ENCODE assay signal across 8 cellular contexts in the genomic region with DNA sequence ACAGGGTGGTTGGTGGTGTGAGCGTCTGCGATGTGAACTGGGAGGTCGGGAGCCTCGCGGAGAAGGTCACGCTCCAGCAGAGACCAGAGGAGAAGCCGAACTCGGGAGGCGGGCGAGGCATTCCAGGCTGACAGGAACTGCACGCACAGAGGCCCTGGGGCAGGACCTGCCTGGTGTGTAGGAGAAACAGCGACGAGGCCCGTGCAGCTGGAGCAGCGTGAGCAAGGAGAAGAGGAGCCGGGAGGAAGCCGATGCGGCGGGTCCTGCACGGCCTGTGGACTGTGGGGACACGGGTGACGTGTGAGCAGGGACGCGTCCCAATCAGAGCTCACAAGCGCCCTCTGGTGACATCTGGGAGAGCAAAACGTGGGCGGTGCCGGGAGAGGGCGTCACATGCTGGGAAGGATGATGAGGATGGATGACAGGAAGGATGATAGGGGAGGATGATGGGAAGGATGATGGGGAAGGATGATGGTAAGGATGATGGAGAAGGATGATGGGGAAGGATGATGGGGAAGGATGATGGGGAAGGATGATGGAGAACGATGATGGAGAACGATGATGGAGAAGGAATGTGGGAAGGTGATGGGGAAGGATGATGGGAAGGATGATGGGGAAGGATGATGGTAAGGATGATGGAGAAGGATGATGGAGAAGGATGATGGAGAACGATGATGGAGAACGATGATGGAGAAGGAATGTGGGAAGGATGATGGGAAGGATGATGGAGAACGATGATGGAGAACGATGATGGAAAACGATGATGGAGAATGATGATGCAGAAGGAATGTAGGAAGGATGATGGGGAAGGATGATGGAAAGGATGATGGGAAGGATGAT. TPM values are rescaled to one million over a fixed set of nuclear protein-coding genes. Genes with fewer than 3 reads are reported as not detected.
A peak's percentile ranks its signal among the peaks of the same experiment; 100 is the strongest.
DNase-seq lines count a peak whose midpoint lies in the region; ATAC-seq and FAIRE-seq lines count a peak whose summit lies in the region.

No MANE protein-coding gene starts in this region.

- peaks cover 12% of the 10 kb centered on the region for H3K36me3 Mint-ChIP-seq in T-helper 2 cell treated with Interferon-gamma antibody and Interleukin-4, amounts not matched to agents 5 μg/mL and 100 μg/mL, for 36 hours (ENCODE audit: low read depth)

- H3K27me3 ChIP-seq in layer of hippocampus (ENCODE audit: control insufficient read depth, insufficient read depth, low read length) = no peaks in the 10 kb centered on the region

- H3K27ac Mint-ChIP-seq in T-helper 2 cell treated with Interferon-gamma antibody and Interleukin-4, amounts not matched to agents 5 μg/mL and 100 μg/mL, for 36 hours = peak overlapping the region; percentile 87

- peaks cover 11% of the 10 kb centered on the region for H3K27me3 Mint-ChIP-seq in T-helper 2 cell treated with Interferon-gamma antibody and Interleukin-4, amounts not matched to agents 5 μg/mL and 100 μg/mL, for 36 hours (ENCODE audit: low read depth)

- peak overlapping the region; percentile 38 for H3K4me3 Mint-ChIP-seq in T-helper 2 cell treated with Interferon-gamma antibody and Interleukin-4, amounts not matched to agents 5 μg/mL and 100 μg/mL, for 36 hours

- no peak for ATAC-seq in GM18861 (IDR thresholded peaks at IDR 0.05; ENCODE audit: unreplicated experiment)

- H3K27ac ChIP-seq in layer of hippocampus (ENCODE audit: low read depth, low read length) = peak overlapping the region; percentile 76

- FAIRE-seq in HTR-8/SVneo (lab: Jason Lieb, UNC) = no peak

- peaks cover 4% of the 10 kb centered on the region for H3K4me1 Mint-ChIP-seq in T-helper 2 cell treated with Interferon-gamma antibody and Interleukin-4, amounts not matched to agents 5 μg/mL and 100 μg/mL, for 36 hours (ENCODE audit: low read depth)

- H3K9me3 Mint-ChIP-seq in T-helper 2 cell treated with Interferon-gamma antibody and Interleukin-4, amounts not matched to agents 5 μg/mL and 100 μg/mL, for 36 hours = peaks cover 20% of the 10 kb centered on the region

- peak; percentile 26 to 41 (median 29) for DNase-seq in stimulated activated CD4-positive, alpha-beta T cell treated with anti-CD3 and anti-CD28 coated beads, Interleukin-12 subunit alpha, Interleukin-12 subunit beta, amount 100 ng/mL, for 48 hours (ENCODE audit: low read depth in 2 of 3, low spot score in 1 of 3)
- DNase-seq in stimulated activated CD4-positive, alpha-beta T cell treated with anti-CD3 and anti-CD28 coated beads, Interleukin-12 subunit alpha, Interleukin-12 subunit beta, amount 100 ng/mL, for 4 hours = no peak
- DNase-seq in T-helper 2 cell treated with Interferon-gamma antibody and Interleukin-4, amounts not matched to agents 5 μg/mL and 100 μg/mL, for 36 hours (ENCODE audit: low spot score) = no peak
- DNase-seq in cerebellum (ENCODE audit: low spot score) = peak; percentile 80
- peak; percentile 34 for DNase-seq in stimulated activated CD4-positive, alpha-beta T cell treated with anti-CD3 and anti-CD28 coated beads, Interleukin-4, amount 100 ng/mL, for 1 hour
- no peak for DNase-seq in HTR-8/SVneo (ENCODE audit: insufficient read length, low spot score)

RNA-seq across cellular contexts. Expression of a gene that starts 16.1 kb away (rescaled TPM):
- 2.7 TPM for total RNA-seq in cerebellum

RNA-seq across cellular contexts. Expression of a gene that starts 19.4 kb away (rescaled TPM):
- 7.3 TPM for total RNA-seq in cerebellum

RNA-seq across cellular contexts. Expression of a gene that starts 27.1 kb away (rescaled TPM):
- total RNA-seq in cerebellum = 12.8 TPM

RNA-seq across cellular contexts. Expression of a gene that starts 51.3 kb away (rescaled TPM):
- total RNA-seq in cerebellum = 35.7 TPM

Comparison
In these comparisons a context has a peak if more than half of its experiments do, and no peak if none do; other contexts are left out.
1. DNase-seq: peak in stimulated activated CD4-positive, alpha-beta T cell treated with anti-CD3 and anti-CD28 coated beads, Interleukin-12 subunit alpha, Interleukin-12 subunit beta, amount 100 ng/mL, for 48 hours (3 of 3), cerebellum (single experiment) and stimulated activated CD4-positive, alpha-beta T cell treated with anti-CD3 and anti-CD28 coated beads, Interleukin-4, amount 100 ng/mL, for 1 hour (single experiment); none in stimulated activated CD4-positive, alpha-beta T cell treated with anti-CD3 and anti-CD28 coated beads, Interleukin-12 subunit alpha, Interleukin-12 subunit beta, amount 100 ng/mL, for 4 hours (single experiment), T-helper 2 cell treated with Interferon-gamma antibody and Interleukin-4, amounts not matched to agents 5 μg/mL and 100 μg/mL, for 36 hours (single experiment) and HTR-8/SVneo (single experiment).